ENCODE assay signal across 12 cellular contexts in the genomic region with DNA sequence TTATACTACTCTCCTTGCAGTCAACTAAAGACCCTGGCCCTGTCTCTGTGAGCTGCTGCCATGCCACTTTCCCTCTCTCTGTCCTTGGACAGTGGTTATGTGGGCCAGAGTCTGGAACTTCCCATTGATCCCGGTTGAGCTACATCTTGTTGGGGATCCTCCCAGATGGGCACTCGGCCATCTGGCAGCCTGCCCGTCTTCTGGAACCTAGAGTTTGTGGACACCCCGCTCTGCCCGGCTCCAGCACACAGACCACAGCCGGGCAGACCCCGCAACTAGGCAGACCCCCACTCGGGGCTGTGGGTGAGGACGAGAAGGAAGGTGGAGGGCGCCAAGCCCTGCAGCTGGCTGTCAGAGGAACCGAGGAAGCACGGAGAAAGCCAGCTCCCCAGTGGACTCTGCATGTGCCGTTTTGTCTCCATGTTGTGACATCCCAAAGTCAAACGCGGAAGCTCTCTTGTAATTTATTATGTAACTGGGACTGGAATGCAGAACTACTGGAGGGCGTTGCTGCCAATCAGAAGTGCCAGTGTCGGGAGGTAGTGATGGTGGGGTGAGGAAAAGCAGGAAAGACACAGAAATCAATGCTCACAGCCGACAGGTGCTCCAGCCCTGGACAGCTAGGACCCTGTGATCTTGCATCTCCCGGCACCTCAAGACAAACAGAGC.
DNase-seq lines count a peak whose midpoint lies in the region; ATAC-seq and TF ChIP-seq lines count a peak whose summit lies in the region.
"Had no signal": no experiment of that assay in that cellular context is flagged by ENCODE, and none has a peak within 500 bp of the region (broad histone marks: within the 10 kb centered on the region; RNA-seq: fewer than 3 reads in every experiment).

No MANE protein-coding gene starts in this region.

- ATAC-seq in HG03469 (IDR thresholded peaks at IDR 0.05; ENCODE audit: unreplicated experiment): no peak
- ATAC-seq: activated T-helper 17 cell treated with anti-CD3 and anti-CD28 coated beads, Interleukin-2, amount 50 U/mL, for 72 hours had no signal

- TF ChIP-seq POLR2A in erythroblast (IDR thresholded peaks at IDR 0.05; ENCODE audit: low read length): no peak

- peak; percentile 85 for DNase-seq in DMS53 (lab: John Stamatoyannopoulos, UW)
- peak; percentile 5 for DNase-seq in NCI-H2227 treated with DMSO at 0.1 percent for 48 hours (lab: John Stamatoyannopoulos, UW)
- peak; percentile 83 for DNase-seq in globus pallidus (ENCODE audit: low spot score)
- peak; percentile 64 to 96 (median 78) for DNase-seq in posterior cingulate gyrus
- no peak for DNase-seq in erythroblast (lab: John Stamatoyannopoulos, UW)
- DNase-seq in NCI-H226: no peak
- DNase-seq in GM19240 (ENCODE audit: insufficient read length, low spot score): no peak
- DNase-seq: CD8-positive, alpha-beta memory T cell; NCI-H187 treated with DMSO at 0.1 percent for 48 hours; T1000 had no signal

- intact Hi-C loops in posterior cingulate gyrus (cut with DNase I): no loop called here

Comparison
In these comparisons a context has a peak if more than half of its experiments do, and no peak if none do; other contexts are left out.
1. DNase-seq: peak in DMS53 (single experiment), NCI-H2227 treated with DMSO at 0.1 percent for 48 hours (single experiment), globus pallidus (single experiment) and posterior cingulate gyrus (10 of 10); none in erythroblast (0 of 2), NCI-H226 (single experiment) and GM19240 (single experiment).